Comparison of ENCODE assay signal across 14 cellular contexts in genomic region chr17:55660171-55660886, GRCh38.
DNase-seq lines count a peak whose midpoint lies in the region; ATAC-seq, FAIRE-seq and TF ChIP-seq lines count a peak whose summit lies in the region.
"Had no signal": no experiment of that assay in that cellular context is flagged by ENCODE, and none has a peak within 500 bp of the region (broad histone marks: within the 10 kb centered on the region; RNA-seq: fewer than 3 reads in every experiment).

No MANE protein-coding gene starts in this region.

- no peak overlapping the region for H2BK12ac ChIP-seq in H1 (ENCODE audit: low read depth, low read length)

- H3K4me3 Mint-ChIP-seq in stimulated activated memory B cell treated with anti-CD40 and anti-IgM and Interleukin-4, amounts not matched to agents 10 μg/mL and 1 μg/mL and 100 μg/mL, for 72 hours, result no peak overlapping the region
- H3K4me3 Mint-ChIP-seq: activated naive CD4-positive, alpha-beta T cell treated with anti-CD3 and anti-CD28 coated beads, Interleukin-2, amount 50 U/mL, for 24 hours; naive B cell; T-helper 17 cell had no signal

- H2BK20ac ChIP-seq in H1 (ENCODE audit: low read length), result no peak overlapping the region

- no peak overlapping the region for H3K23ac ChIP-seq in H1 (ENCODE audit: insufficient read length)

- no peak overlapping the region for H3K27ac Mint-ChIP-seq in stimulated activated memory B cell treated with anti-CD40 and anti-IgM and Interleukin-4, amounts not matched to agents 10 μg/mL and 1 μg/mL and 100 μg/mL, for 72 hours
- H3K27ac Mint-ChIP-seq: activated naive CD4-positive, alpha-beta T cell treated with anti-CD3 and anti-CD28 coated beads, Interleukin-2, amount 50 U/mL, for 24 hours; T-helper 17 cell had no signal

- no peak overlapping the region for H4K8ac ChIP-seq in H1 (ENCODE audit: extremely low read depth, insufficient read depth, low read length)

- H3K36me3 ChIP-seq in heart left ventricle, result no peaks in the 10 kb centered on the region
- H3K36me3 ChIP-seq in H1 (ENCODE audit: control insufficient read depth in 2 of 4, insufficient read depth in 4 of 4, low read length in 3 of 4), result no peaks in the 10 kb centered on the region

- no peak overlapping the region for H2BK5ac ChIP-seq in H1 (ENCODE audit: low read depth, low read length)

- no peak overlapping the region for H4K5ac ChIP-seq in H1 (ENCODE audit: insufficient read length, low read depth, low read length)

- no peaks in the 10 kb centered on the region for H3K9me3 Mint-ChIP-seq in stimulated activated memory B cell treated with anti-CD40 and anti-IgM and Interleukin-4, amounts not matched to agents 10 μg/mL and 1 μg/mL and 100 μg/mL, for 72 hours
- H3K9me3 Mint-ChIP-seq: activated naive CD4-positive, alpha-beta T cell treated with anti-CD3 and anti-CD28 coated beads, Interleukin-2, amount 50 U/mL, for 24 hours; naive B cell had no signal

- H3K79me1 ChIP-seq in H1 (ENCODE audit: low read depth, low read length), result no peaks in the 10 kb centered on the region

- TF ChIP-seq RAD21 in H1 (IDR thresholded peaks at IDR 0.05 in 1 of 2, conservative IDR thresholded peaks at IDR 0.05 in 1 of 2; ENCODE audit: low read depth in 2 of 2, low read length in 2 of 2), result no peak

- DNase-seq in left ventricle myocardium superior (no peak), heart left ventricle (no peak), H1 (ENCODE audit: low read depth in 1 of 2, low spot score in 2 of 2) (no peak), myocyte (ENCODE audit: low read depth) (peak; percentile 38), substantia nigra (lab: John Stamatoyannopoulos, UW) (no peak), SW480 (ENCODE audit: low spot score) (no peak)
- DNase-seq: activated CD4-positive, alpha-beta T cell treated with anti-CD3 and anti-CD28 coated beads, Interleukin-2, amount 50 U/mL, for 4 hours; naive B cell; NCI-H187 treated with DMSO at 0.1 percent for 48 hours; stimulated activated naive CD4-positive, alpha-beta T cell; T-helper 17 cell had no signal

- WGBS in heart left ventricle, 4 donors, result 31 to 46% (median 36%) methylated on average over 2 of the region's 2 CpGs
- 73% methylated on average over 2 of the region's 2 CpGs; no CpG with 5 or more reads in 1 of the 2 experiments for WGBS in H1 (ENCODE audit: extremely low coverage in 1 of 2, insufficient coverage in 1 of 2, insufficient read length in 1 of 2, insufficient replicate concordance in 2 of 2, low coverage in 1 of 2, low lambda C conversion rate in 2 of 2, missing lambda C conversion rate in 1 of 2), 2 experiments

- no peaks in the 10 kb centered on the region for H3K27me3 Mint-ChIP-seq in stimulated activated memory B cell treated with anti-CD40 and anti-IgM and Interleukin-4, amounts not matched to agents 10 μg/mL and 1 μg/mL and 100 μg/mL, for 72 hours
- H3K27me3 Mint-ChIP-seq: naive B cell had no signal

- H3K4me3 ChIP-seq in heart left ventricle, result no peak overlapping the region
- H3K4me3 ChIP-seq in H1 (ENCODE audit: extremely low read depth in 1 of 4, insufficient read depth in 2 of 4, low read depth in 3 of 4, low read length in 4 of 4), result no peak overlapping the region

- H3K4me2 ChIP-seq in H1 (ENCODE audit: insufficient read depth in 1 of 2, low read depth in 2 of 2, low read length in 2 of 2), result no peak overlapping the region

- peaks cover 0 to 7% (median 0%) of the 10 kb centered on the region in 9 donors for H3K27me3 ChIP-seq in heart left ventricle
- H3K27me3 ChIP-seq in H1 (replicated peaks in 1 of 4; ENCODE audit: control insufficient read depth in 3 of 4, extremely low read depth in 1 of 4, insufficient read depth in 3 of 4, low read length in 3 of 4), result no peaks in the 10 kb centered on the region

- H3K4me1 Mint-ChIP-seq in stimulated activated memory B cell treated with anti-CD40 and anti-IgM and Interleukin-4, amounts not matched to agents 10 μg/mL and 1 μg/mL and 100 μg/mL, for 72 hours, result peaks cover 21% of the 10 kb centered on the region
- H3K4me1 Mint-ChIP-seq: activated naive CD4-positive, alpha-beta T cell treated with anti-CD3 and anti-CD28 coated beads, Interleukin-2, amount 50 U/mL, for 24 hours; T-helper 17 cell had no signal

- H2AK5ac ChIP-seq in H1 (ENCODE audit: low read depth, low read length), result no peak overlapping the region

- no peak overlapping the region for H3K14ac ChIP-seq in H1 (ENCODE audit: insufficient read length)

- H3K9ac ChIP-seq in H1 (replicated peaks in 1 of 4; ENCODE audit: extremely low read depth in 1 of 4, low read depth in 3 of 4, low read length in 3 of 4), result no peak overlapping the region

- no peaks in the 10 kb centered on the region for H3K36me3 Mint-ChIP-seq in stimulated activated memory B cell treated with anti-CD40 and anti-IgM and Interleukin-4, amounts not matched to agents 10 μg/mL and 1 μg/mL and 100 μg/mL, for 72 hours
- H3K36me3 Mint-ChIP-seq: activated naive CD4-positive, alpha-beta T cell treated with anti-CD3 and anti-CD28 coated beads, Interleukin-2, amount 50 U/mL, for 24 hours; naive B cell had no signal

- no peak overlapping the region for H3K18ac ChIP-seq in H1 (ENCODE audit: extremely low read depth, low read length)

- no peak for TF ChIP-seq EP300 in H1 (IDR thresholded peaks at IDR 0.05; ENCODE audit: borderline replicate concordance in 1 of 2, low read depth in 2 of 2, low read length in 2 of 2)

- H3K27ac ChIP-seq in heart left ventricle (peak overlapping the region in 1 of 12 donors; percentile 23), H1 (ENCODE audit: low read depth, low read length) (no peak overlapping the region), substantia nigra (ENCODE audit: low read depth, low read length, poor library complexity, severe bottlenecking) (no peak overlapping the region)

- no peaks in the 10 kb centered on the region for H4K20me1 ChIP-seq in H1 (replicated peaks in 1 of 2; ENCODE audit: control insufficient read depth in 1 of 2, insufficient read depth in 2 of 2, low read length in 2 of 2)

- no peak overlapping the region for H4K91ac ChIP-seq in H1 (replicated peaks; ENCODE audit: insufficient read length, low read length)

- H3K23me2 ChIP-seq in H1 (ENCODE audit: low read depth, low read length), result no peaks in the 10 kb centered on the region

- CTCF ChIA-PET in H1 (lab: Charles Lee; ENCODE audit: partially characterized antibody), result interaction anchor here (0.6 to 1.5 kb wide), 5 partner anchors 8 to 134 kb away, joined by 3 to 5 read pairs (median 4); no protein-coding TSS in a partner anchor

- ATAC-seq in left ventricle myocardium superior (peak; percentile 41), heart left ventricle (no peak), GM19455 (IDR thresholded peaks at IDR 0.05; ENCODE audit: unreplicated experiment) (no peak)
- no peak for ATAC-seq in stimulated activated memory B cell treated with anti-CD40 and anti-IgM and Interleukin-4, amounts not matched to agents 10 μg/mL and 1 μg/mL and 100 μg/mL, for 72 hours
- ATAC-seq: T-helper 17 cell had no signal

- POLR2A ChIA-PET in H1 (lab: Charles Lee; ENCODE audit: partially characterized antibody), result no interaction called here

- intact Hi-C loops in left ventricle myocardium superior (cut with micrococcal nuclease), result no loop called here
- intact Hi-C loops in heart left ventricle (cut with DNase I), result no loop called here

- no peak for TF ChIP-seq POLR2A in heart left ventricle (IDR thresholded peaks at IDR 0.05)
- no peak for TF ChIP-seq POLR2A in H1 (IDR thresholded peaks at IDR 0.05; ENCODE audit: control extremely low read depth in 1 of 2, low read depth in 2 of 2, low read length in 2 of 2)

- no peak overlapping the region for H2BK120ac ChIP-seq in H1 (replicated peaks; ENCODE audit: low read depth, low read length)

- no peaks in the 10 kb centered on the region for H3K9me3 ChIP-seq in heart left ventricle
- H3K9me3 ChIP-seq in H1 (ENCODE audit: insufficient read depth in 2 of 2, low read depth in 1 of 2, low read length in 1 of 2), result no peaks in the 10 kb centered on the region

- H3K56ac ChIP-seq in H1 (replicated peaks; ENCODE audit: insufficient read length, low read depth, low read length), result no peak overlapping the region

- H2BK15ac ChIP-seq in H1 (ENCODE audit: low read length), result no peak overlapping the region

- H3K79me2 ChIP-seq in H1 (ENCODE audit: control insufficient read depth in 1 of 2, insufficient read depth in 2 of 2, low read length in 2 of 2), result no peaks in the 10 kb centered on the region

- TF ChIP-seq CTCF in heart left ventricle (IDR thresholded peaks at IDR 0.05) (no peak), H1 (IDR thresholded peaks at IDR 0.05; ENCODE audit: control extremely low read depth in 1 of 3, insufficient read depth in 1 of 3, low read depth in 1 of 3, low read length in 3 of 3) (no peak)

- H2AFZ ChIP-seq in H1 (ENCODE audit: low read length), result peak overlapping the region; percentile 79; the same call in 1 of the 2 replicates

- no peak overlapping the region for H3K4ac ChIP-seq in H1 (replicated peaks; ENCODE audit: insufficient read length, low read depth, low read length)

- no peak for FAIRE-seq in H1 (lab: Jason Lieb, UNC)

- H3K4me1 ChIP-seq in heart left ventricle (peaks cover 0 to 11% (median 0%) of the 10 kb centered on the region in 12 donors), H1 (replicated peaks in 1 of 4; ENCODE audit: control insufficient read depth in 3 of 4, insufficient read depth in 4 of 4, low read length in 3 of 4) (peaks cover 0 to 2% (median 0%) of the 10 kb centered on the region in 4 experiments; a peak in 2 of 7 replicates)

TF ChIP-seq in H1, 55 proteins besides CTCF, POLR2A, EP300 and RAD21:
- TF ChIP-seq TAF7 (optimal IDR thresholded peaks at IDR 0.05; ENCODE audit: borderline replicate concordance, low read depth, low read length) (no peak), E2F6 (IDR thresholded peaks at IDR 0.05) (no peak), TBP (IDR thresholded peaks at IDR 0.05; ENCODE audit: low read depth, low read length) (no peak), ZNF274 (IDR thresholded peaks at IDR 0.05; ENCODE audit: borderline replicate concordance, extremely low read depth, low read length) (no peak), MAX (IDR thresholded peaks at IDR 0.05) (no peak)
